20 cellular contexts compared by ENCODE assay signal in the genomic region with DNA sequence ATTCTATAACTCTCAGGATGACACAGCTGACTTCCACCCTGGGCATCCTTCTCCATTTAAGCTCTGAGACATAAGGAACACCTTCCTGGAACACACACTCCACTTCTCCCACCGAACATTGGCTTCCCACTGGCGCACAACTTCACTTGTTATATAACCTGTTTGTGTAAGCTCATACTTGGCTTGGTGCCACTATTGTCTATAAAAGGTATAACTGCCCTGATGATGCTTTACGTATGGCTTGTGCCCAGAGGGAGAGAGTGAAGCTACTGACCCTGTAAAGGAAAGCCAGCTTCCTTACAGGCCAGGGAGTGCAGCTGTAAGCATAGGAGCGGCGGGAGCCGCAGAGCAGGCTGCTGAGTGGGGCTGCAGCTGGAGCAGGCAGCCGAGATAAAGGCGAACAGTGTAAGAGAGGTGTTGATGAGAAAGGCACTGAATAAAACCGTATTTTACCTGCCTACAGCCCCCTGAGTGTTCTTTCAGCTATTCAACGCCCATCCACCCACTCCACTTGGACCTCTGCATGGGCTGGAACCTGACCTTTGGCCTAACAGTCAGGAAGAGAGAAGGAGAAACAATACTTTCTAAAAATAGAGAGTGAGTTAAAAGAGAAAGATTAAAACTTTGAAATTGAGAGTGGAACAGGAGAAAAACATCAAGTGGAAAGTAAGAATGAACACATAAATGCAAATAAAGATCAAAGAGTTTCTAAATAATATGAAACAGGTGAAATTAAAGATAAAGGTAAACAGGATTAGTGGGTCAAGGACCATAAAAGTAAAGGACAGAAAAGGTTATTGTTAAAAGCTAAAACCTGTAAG.
DNase-seq lines count a peak whose midpoint lies in the region.
"Had no signal": no experiment of that assay in that cellular context is flagged by ENCODE, and none has a peak within 500 bp of the region (broad histone marks: within the 10 kb centered on the region; RNA-seq: fewer than 3 reads in every experiment).

No MANE protein-coding gene starts in this region.

- CTCF ChIA-PET in activated naive CD4-positive, alpha-beta T cell treated with anti-CD3 and anti-CD28 coated beads for 36 hours (lab: Charles Lee) = no interaction called here

- no peak overlapping the region for H3K4me3 Mint-ChIP-seq in activated naive CD4-positive, alpha-beta T cell treated with anti-CD3 and anti-CD28 coated beads for 36 hours
- H3K4me3 Mint-ChIP-seq: activated naive CD4-positive, alpha-beta T cell treated with anti-CD3 and anti-CD28 coated beads, Interleukin-2, amount 50 U/mL, for 24 hours; activated T-cell treated with anti-CD3 and anti-CD28 coated beads, Interleukin-2, amount 50 U/mL, for 4 hours; CD4-positive, alpha-beta memory T cell; immature natural killer cell had no signal

- DNase-seq in DMS53 (lab: John Stamatoyannopoulos, UW) (peak; percentile 96), HT-29 (ENCODE audit: low spot score) (peak; percentile 30), SHP77 (lab: John Stamatoyannopoulos, UW) (peak; percentile 3 to 19), lung microvascular endothelial cell (ENCODE audit: low read depth in 2 of 2) (peak; percentile 23 to 61), C1 segment of cervical spinal cord (lab: John Stamatoyannopoulos, UW) (no peak), dedifferentiated amniotic fluid mesenchymal stem cell (ENCODE audit: extremely low spot score) (no peak), epidermal melanocyte (ENCODE audit: insufficient read length, low spot score) (no peak)
- no peak for DNase-seq in activated naive CD4-positive, alpha-beta T cell treated with anti-CD3 and anti-CD28 coated beads for 36 hours
- DNase-seq: activated T-cell treated with anti-CD3 and anti-CD28 coated beads, Interleukin-2, amount 50 U/mL, for 4 hours; CD4-positive, alpha-beta memory T cell; heart right ventricle; immature natural killer cell; Kasumi-1; left ventricle myocardium inferior; NCI-H1105; NCI-H2107; small intestine; stimulated activated naive CD4-positive, alpha-beta T cell; T-helper 9 cell had no signal

- intact Hi-C loops in activated naive CD4-positive, alpha-beta T cell treated with anti-CD3 and anti-CD28 coated beads for 36 hours (cut with micrococcal nuclease) = no loop called here

- no peaks in the 10 kb centered on the region for H3K4me1 Mint-ChIP-seq in activated naive CD4-positive, alpha-beta T cell treated with anti-CD3 and anti-CD28 coated beads for 36 hours (ENCODE audit: low read depth)
- H3K4me1 Mint-ChIP-seq: activated naive CD4-positive, alpha-beta T cell treated with anti-CD3 and anti-CD28 coated beads, Interleukin-2, amount 50 U/mL, for 24 hours; CD4-positive, alpha-beta memory T cell; immature natural killer cell had no signal

- no peak overlapping the region for H3K27ac Mint-ChIP-seq in activated naive CD4-positive, alpha-beta T cell treated with anti-CD3 and anti-CD28 coated beads for 36 hours
- H3K27ac Mint-ChIP-seq: activated naive CD4-positive, alpha-beta T cell treated with anti-CD3 and anti-CD28 coated beads, Interleukin-2, amount 50 U/mL, for 24 hours; CD4-positive, alpha-beta memory T cell; immature natural killer cell had no signal

- no peaks in the 10 kb centered on the region for H3K27me3 Mint-ChIP-seq in activated naive CD4-positive, alpha-beta T cell treated with anti-CD3 and anti-CD28 coated beads for 36 hours (ENCODE audit: low read depth)
- H3K27me3 Mint-ChIP-seq: activated naive CD4-positive, alpha-beta T cell treated with anti-CD3 and anti-CD28 coated beads, Interleukin-2, amount 50 U/mL, for 24 hours; CD4-positive, alpha-beta memory T cell had no signal

- H3K36me3 Mint-ChIP-seq in activated naive CD4-positive, alpha-beta T cell treated with anti-CD3 and anti-CD28 coated beads for 36 hours (ENCODE audit: low read depth) = no peaks in the 10 kb centered on the region
- H3K36me3 Mint-ChIP-seq: activated naive CD4-positive, alpha-beta T cell treated with anti-CD3 and anti-CD28 coated beads, Interleukin-2, amount 50 U/mL, for 24 hours; CD4-positive, alpha-beta memory T cell; immature natural killer cell had no signal

- peaks cover 6% of the 10 kb centered on the region for H3K9me3 Mint-ChIP-seq in activated naive CD4-positive, alpha-beta T cell treated with anti-CD3 and anti-CD28 coated beads for 36 hours

Comparison
In these comparisons a context has a peak if more than half of its experiments do, and no peak if none do; other contexts are left out.
1. DNase-seq: peak in DMS53 (single experiment), HT-29 (single experiment), SHP77 (2 of 2) and lung microvascular endothelial cell (2 of 2); none in C1 segment of cervical spinal cord (0 of 14), dedifferentiated amniotic fluid mesenchymal stem cell (single experiment), epidermal melanocyte (single experiment) and activated naive CD4-positive, alpha-beta T cell treated with anti-CD3 and anti-CD28 coated beads for 36 hours (single experiment).